ENCODE assay signal across 1 cellular context in genomic region chr12:47785887-47786661, GRCh38.
A peak's percentile ranks its signal among the peaks of the same experiment; 100 is the strongest.
TF ChIP-seq lines count a peak whose summit lies in the region.

No MANE protein-coding gene starts in this region.

TF ChIP-seq in K562, 482 proteins besides CTCF, POLR2A, EP300 and RAD21:
- TF ChIP-seq POLR3G (IDR thresholded peaks at IDR 0.05; ENCODE audit: extremely low read depth, insufficient read length, insufficient replicate concordance), result no peak
- TF ChIP-seq SAFB (IDR thresholded peaks at IDR 0.05; ENCODE audit: borderline replicate concordance, low read depth, low read length), result no peak
- no peak for TF ChIP-seq FOXP1 (CRISPR knock-in tag; IDR thresholded peaks at IDR 0.05)
- TF ChIP-seq MCM7 (IDR thresholded peaks at IDR 0.05), result no peak
- no peak for TF ChIP-seq TSC22D4 (tag; IDR thresholded peaks at IDR 0.05)
- 0 out of 2 replicates have a peak, but pooled peaks have one; percentile 27 for TF ChIP-seq POLR2AphosphoS2 (IDR thresholded peaks at IDR 0.05; ENCODE audit: low read length)
- no peak for TF ChIP-seq UBTF (IDR thresholded peaks at IDR 0.05; ENCODE audit: borderline replicate concordance in 1 of 2, low read depth in 2 of 2, low read length in 2 of 2)
- TF ChIP-seq PURB (CRISPR knock-in tag; IDR thresholded peaks at IDR 0.05; ENCODE audit: low read depth), result no peak
- no peak for TF ChIP-seq HDAC1 (IDR thresholded peaks at IDR 0.05)
- TF ChIP-seq HNRNPH1 (optimal IDR thresholded peaks at IDR 0.05; ENCODE audit: low read depth, low read length), result no peak
- no peak for TF ChIP-seq PREB (CRISPR knock-in tag; IDR thresholded peaks at IDR 0.05)
- TF ChIP-seq HDGF (IDR thresholded peaks at IDR 0.05), result no peak
- 0 out of 2 replicates have a peak, but pooled peaks have one; percentile 4 for TF ChIP-seq RBFOX2 (IDR thresholded peaks at IDR 0.05; ENCODE audit: low read depth, low read length)
- TF ChIP-seq RUNX1 (IDR thresholded peaks at IDR 0.05; ENCODE audit: low read depth), result no peak
- no peak for TF ChIP-seq L3MBTL2 (IDR thresholded peaks at IDR 0.05)
- TF ChIP-seq ETS1 (conservative IDR thresholded peaks at IDR 0.05; ENCODE audit: control insufficient read depth, low read depth, low read length), result no peak
- TF ChIP-seq POLR2G (IDR thresholded peaks at IDR 0.05; ENCODE audit: low read depth, low read length), result peak; percentile 64
- TF ChIP-seq, protein P1, sequence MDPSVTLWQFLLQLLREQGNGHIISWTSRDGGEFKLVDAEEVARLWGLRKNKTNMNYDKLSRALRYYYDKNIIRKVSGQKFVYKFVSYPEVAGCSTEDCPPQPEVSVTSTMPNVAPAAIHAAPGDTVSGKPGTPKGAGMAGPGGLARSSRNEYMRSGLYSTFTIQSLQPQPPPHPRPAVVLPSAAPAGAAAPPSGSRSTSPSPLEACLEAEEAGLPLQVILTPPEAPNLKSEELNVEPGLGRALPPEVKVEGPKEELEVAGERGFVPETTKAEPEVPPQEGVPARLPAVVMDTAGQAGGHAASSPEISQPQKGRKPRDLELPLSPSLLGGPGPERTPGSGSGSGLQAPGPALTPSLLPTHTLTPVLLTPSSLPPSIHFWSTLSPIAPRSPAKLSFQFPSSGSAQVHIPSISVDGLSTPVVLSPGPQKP (CRISPR knock-in tag; IDR thresholded peaks at IDR 0.05), result no peak
- TF ChIP-seq CBX5 (IDR thresholded peaks at IDR 0.05; ENCODE audit: borderline replicate concordance, low read depth), result no peak
- TF ChIP-seq ZFP36 (IDR thresholded peaks at IDR 0.05; ENCODE audit: low read depth, low read length, partially characterized antibody), result peak; percentile 22
- TF ChIP-seq LEF1 (IDR thresholded peaks at IDR 0.05), result no peak
- no peak for TF ChIP-seq ARID4B (CRISPR knock-in tag; IDR thresholded peaks at IDR 0.05)
- TF ChIP-seq, protein P2, sequence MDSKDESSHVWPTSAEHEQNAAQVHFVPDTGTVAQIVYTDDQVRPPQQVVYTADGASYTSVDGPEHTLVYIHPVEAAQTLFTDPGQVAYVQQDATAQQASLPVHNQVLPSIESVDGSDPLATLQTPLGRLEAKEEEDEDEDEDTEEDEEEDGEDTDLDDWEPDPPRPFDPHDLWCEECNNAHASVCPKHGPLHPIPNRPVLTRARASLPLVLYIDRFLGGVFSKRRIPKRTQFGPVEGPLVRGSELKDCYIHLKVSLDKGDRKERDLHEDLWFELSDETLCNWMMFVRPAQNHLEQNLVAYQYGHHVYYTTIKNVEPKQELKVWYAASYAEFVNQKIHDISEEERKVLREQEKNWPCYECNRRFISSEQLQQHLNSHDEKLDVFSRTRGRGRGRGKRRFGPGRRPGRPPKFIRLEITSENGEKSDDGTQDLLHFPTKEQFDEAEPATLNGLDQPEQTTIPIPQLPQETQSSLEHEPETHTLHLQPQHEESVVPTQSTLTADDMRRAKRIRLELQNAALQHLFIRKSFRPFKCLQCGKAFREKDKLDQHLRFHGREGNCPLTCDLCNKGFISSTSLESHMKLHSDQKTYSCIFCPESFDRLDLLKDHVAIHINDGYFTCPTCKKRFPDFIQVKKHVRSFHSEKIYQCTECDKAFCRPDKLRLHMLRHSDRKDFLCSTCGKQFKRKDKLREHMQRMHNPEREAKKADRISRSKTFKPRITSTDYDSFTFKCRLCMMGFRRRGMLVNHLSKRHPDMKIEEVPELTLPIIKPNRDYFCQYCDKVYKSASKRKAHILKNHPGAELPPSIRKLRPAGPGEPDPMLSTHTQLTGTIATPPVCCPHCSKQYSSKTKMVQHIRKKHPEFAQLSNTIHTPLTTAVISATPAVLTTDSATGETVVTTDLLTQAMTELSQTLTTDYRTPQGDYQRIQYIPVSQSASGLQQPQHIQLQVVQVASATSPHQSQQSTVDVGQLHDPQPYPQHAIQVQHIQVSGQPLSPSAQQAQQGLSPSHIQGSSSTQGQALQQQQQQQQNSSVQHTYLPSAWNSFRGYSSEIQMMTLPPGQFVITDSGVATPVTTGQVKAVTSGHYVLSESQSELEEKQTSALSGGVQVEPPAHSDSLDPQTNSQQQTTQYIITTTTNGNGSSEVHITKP (IDR thresholded peaks at IDR 0.05; ENCODE audit: partially characterized antibody), result no peak
- TF ChIP-seq YY1 (IDR thresholded peaks at IDR 0.05; ENCODE audit: borderline replicate concordance in 1 of 3, control insufficient read depth in 1 of 3, extremely low read depth in 1 of 3, insufficient read depth in 3 of 3, insufficient read length in 1 of 3, insufficient replicate concordance in 2 of 3, low read depth in 1 of 3, low read length in 2 of 3), result no peak
